ENCODE assay signal across 1 cellular context in genomic region chr15:65904301-65904700, GRCh38.
TF ChIP-seq lines count a peak whose summit lies in the region.

No MANE protein-coding gene starts in this region.

TF ChIP-seq in K562, 482 proteins besides CTCF, POLR2A, EP300 and RAD21 (continued from another document):
- TF ChIP-seq ZNF407 (IDR thresholded peaks at IDR 0.05; ENCODE audit: low read depth) (no peak), ZNF57 (CRISPR knock-in tag; IDR thresholded peaks at IDR 0.05) (no peak), CBX3 (IDR thresholded peaks at IDR 0.05; ENCODE audit: borderline replicate concordance in 1 of 2, low read length in 2 of 2) (no peak), ZNF766 (CRISPR knock-in tag; conservative IDR thresholded peaks at IDR 0.05) (no peak), SMARCA5 (IDR thresholded peaks at IDR 0.05) (no peak), RBM25 (IDR thresholded peaks at IDR 0.05; ENCODE audit: low read depth, low read length, severe bottlenecking) (no peak), HNRNPLL (IDR thresholded peaks at IDR 0.05; ENCODE audit: low read depth, low read length, poor library complexity, severe bottlenecking) (no peak), SNIP1 (IDR thresholded peaks at IDR 0.05; ENCODE audit: low read depth) (no peak), MAFF (IDR thresholded peaks at IDR 0.05; ENCODE audit: low read length) (peak; percentile 42; the same call in 1 of the 2 replicates), ZBTB8A (IDR thresholded peaks at IDR 0.05; ENCODE audit: partially characterized antibody) (no peak), RBM14 (IDR thresholded peaks at IDR 0.05; ENCODE audit: borderline replicate concordance, insufficient read depth, low read depth, low read length) (no peak), TCF3 (CRISPR knock-in tag; IDR thresholded peaks at IDR 0.05) (peak; percentile 26; the same call in 1 of the 2 replicates), SIRT6 (IDR thresholded peaks at IDR 0.05; ENCODE audit: low read depth, low read length) (no peak), EP400 (IDR thresholded peaks at IDR 0.05) (no peak), HES1 (IDR thresholded peaks at IDR 0.05; ENCODE audit: low read depth) (no peak), TAF1 (IDR thresholded peaks at IDR 0.05; ENCODE audit: control insufficient read depth, extremely low read depth, insufficient read depth, low read length, severe bottlenecking) (no peak), ETV1 (tag; conservative IDR thresholded peaks at IDR 0.05; ENCODE audit: low read depth) (no peak)
